In the genomic region with DNA sequence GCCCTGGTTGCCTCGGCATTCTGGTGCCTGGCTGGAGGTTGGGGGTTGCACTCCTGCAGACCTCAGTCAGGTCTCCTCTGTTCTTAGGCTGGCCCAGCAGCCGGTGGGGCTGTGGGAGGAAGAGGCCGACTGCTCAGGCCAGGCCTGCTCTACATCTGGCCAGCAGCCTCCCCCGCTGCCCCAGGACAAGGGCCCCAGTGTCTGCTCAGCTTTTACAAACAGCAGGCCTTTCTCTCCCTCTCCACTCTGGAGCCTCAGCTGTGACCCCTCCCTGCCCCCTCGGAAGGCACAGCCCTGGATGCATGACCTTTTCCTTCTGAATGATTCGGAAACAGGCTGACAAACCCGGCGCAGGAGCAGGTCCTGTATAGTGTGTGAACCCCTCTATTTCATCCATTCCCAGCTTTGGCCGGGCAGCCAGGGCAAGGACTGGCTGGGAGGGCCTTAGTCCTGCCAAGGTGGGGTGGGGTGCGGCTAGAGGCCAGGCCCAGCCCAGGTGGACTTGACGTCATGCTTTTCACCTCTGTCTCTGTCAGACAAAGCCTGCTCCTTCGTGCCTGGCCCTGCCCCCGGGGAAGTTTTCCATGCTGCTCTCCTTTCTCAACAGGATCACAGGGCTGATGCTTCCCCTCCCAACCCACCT, we compare ENCODE assay signal across 14 cellular contexts. TPM values are rescaled to one million over a fixed set of nuclear protein-coding genes. Genes with fewer than 3 reads are reported as not detected.
DNase-seq lines count a peak whose midpoint lies in the region; ATAC-seq and TF ChIP-seq lines count a peak whose summit lies in the region.
"Had no signal": no experiment of that assay in that cellular context is flagged by ENCODE, and none has a peak within 500 bp of the region (broad histone marks: within the 10 kb centered on the region; RNA-seq: fewer than 3 reads in every experiment).

No MANE protein-coding gene starts in this region.

- H3K9me3 Mint-ChIP-seq in osteocyte (ENCODE audit: unreplicated experiment), result no peaks in the 10 kb centered on the region
- H3K9me3 Mint-ChIP-seq: activated naive CD4-positive, alpha-beta T cell treated with anti-CD3 and anti-CD28 coated beads, Interleukin-2, amount 50 U/mL, for 24 hours; dendritic cell treated with granulocyte-macrophage colony-stimulating factor and Interleukin-4, amounts not matched to agents 40 ng/mL and 50 ng/mL, for 4 days had no signal

- no peak for TF ChIP-seq CTCF in osteocyte (IDR thresholded peaks at IDR 0.05)

- H3K27ac ChIP-seq in SJCRH30, result no peak overlapping the region

- no peaks in the 10 kb centered on the region for H3K9me3 ChIP-seq in SJCRH30 (replicated peaks)

- peak overlapping the region; percentile 85 for H3K27ac Mint-ChIP-seq in osteocyte (ENCODE audit: unreplicated experiment)
- H3K27ac Mint-ChIP-seq: dendritic cell treated with granulocyte-macrophage colony-stimulating factor and Interleukin-4, amounts not matched to agents 40 ng/mL and 50 ng/mL, for 4 days had no signal

- DNase-seq in C1 segment of cervical spinal cord (lab: John Stamatoyannopoulos, UW) (peak in 10 of 14 donors; percentile 15 to 65 (median 54)), anterior cingulate cortex (lab: John Stamatoyannopoulos, UW) (peak in 43 of 58 donors; percentile 6 to 81 (median 55)), hippocampal formation (lab: John Stamatoyannopoulos, UW) (peak; percentile 63 to 68), osteocyte (ENCODE audit: extremely low spot score, unreplicated experiment) (no peak), SJCRH30 (no peak), HuH-7 (ENCODE audit: low spot score) (no peak)
- no peak for DNase-seq in activated CD8-positive, alpha-beta memory T cell treated with anti-CD3 and anti-CD28 coated beads, Interleukin-2, amount 50 U/mL, for 4 hours
- DNase-seq: activated CD8-positive, alpha-beta memory T cell treated with anti-CD3 and anti-CD28 coated beads for 24 hours; glutamatergic neuron; stimulated activated CD4-positive, alpha-beta T cell treated with anti-CD3 and anti-CD28 coated beads, Interleukin-4, amount 100 ng/mL, for 4 hours; T-helper 1 cell had no signal

- peaks cover 39% of the 10 kb centered on the region for H3K4me1 Mint-ChIP-seq in osteocyte (ENCODE audit: unreplicated experiment)
- H3K4me1 Mint-ChIP-seq: activated naive CD4-positive, alpha-beta T cell treated with anti-CD3 and anti-CD28 coated beads, Interleukin-2, amount 50 U/mL, for 24 hours had no signal

- no peaks in the 10 kb centered on the region for H3K4me1 ChIP-seq in SJCRH30

- no peaks in the 10 kb centered on the region for H3K36me3 Mint-ChIP-seq in osteocyte (ENCODE audit: unreplicated experiment)
- H3K36me3 Mint-ChIP-seq: activated naive CD4-positive, alpha-beta T cell treated with anti-CD3 and anti-CD28 coated beads, Interleukin-2, amount 50 U/mL, for 24 hours had no signal

- H3K4me3 Mint-ChIP-seq in osteocyte (ENCODE audit: unreplicated experiment), result no peak overlapping the region
- H3K4me3 Mint-ChIP-seq: activated naive CD4-positive, alpha-beta T cell treated with anti-CD3 and anti-CD28 coated beads, Interleukin-2, amount 50 U/mL, for 24 hours; dendritic cell treated with granulocyte-macrophage colony-stimulating factor and Interleukin-4, amounts not matched to agents 40 ng/mL and 50 ng/mL, for 4 days had no signal

- no peaks in the 10 kb centered on the region for H3K36me3 ChIP-seq in SJCRH30

- no peak overlapping the region for H3K4me3 ChIP-seq in SJCRH30

- peaks cover 8% of the 10 kb centered on the region for H3K27me3 ChIP-seq in SJCRH30

- H3K27me3 Mint-ChIP-seq in osteocyte (ENCODE audit: unreplicated experiment), result no peaks in the 10 kb centered on the region
- H3K27me3 Mint-ChIP-seq: activated naive CD4-positive, alpha-beta T cell treated with anti-CD3 and anti-CD28 coated beads, Interleukin-2, amount 50 U/mL, for 24 hours had no signal

- no peak for ATAC-seq in HG02938 (IDR thresholded peaks at IDR 0.05; ENCODE audit: unreplicated experiment)

RNA-seq across cellular contexts. Expression of a gene that starts 10.2 kb away (rescaled TPM):
- 21.6 and 22.8 TPM in 2 replicates for total RNA-seq in osteocyte
- 2.6 and 2.9 TPM in 2 replicates for total RNA-seq in SJCRH30 (2014; rRNA removed; shearing (Covaris generic))

RNA-seq across cellular contexts. Expression of a gene that starts 30.8 kb away (rescaled TPM):
- 20.5 and 22.6 TPM in 2 replicates for total RNA-seq in osteocyte
- total RNA-seq in SJCRH30 (2014; rRNA removed; shearing (Covaris generic)), result 22.5 and 24.0 TPM in 2 replicates

Comparison
In these comparisons a context has a peak if more than half of its experiments do, and no peak if none do; other contexts are left out.
1. DNase-seq: peak in C1 segment of cervical spinal cord (10 of 14), anterior cingulate cortex (43 of 58) and hippocampal formation (2 of 2); none in osteocyte (single experiment), SJCRH30 (0 of 2), activated CD8-positive, alpha-beta memory T cell treated with anti-CD3 and anti-CD28 coated beads, Interleukin-2, amount 50 U/mL, for 4 hours (single experiment) and HuH-7 (single experiment).